In genomic region chr14:23895480-23895879, GRCh38 we compare ENCODE assay signal across 12 cellular contexts.
A peak's percentile ranks its signal among the peaks of the same experiment; 100 is the strongest.
DNase-seq lines count a peak whose midpoint lies in the region; ATAC-seq and TF ChIP-seq lines count a peak whose summit lies in the region.
"Had no signal": no experiment of that assay in that cellular context is flagged by ENCODE, and none has a peak within 500 bp of the region (broad histone marks: within the 10 kb centered on the region; RNA-seq: fewer than 3 reads in every experiment).

No MANE protein-coding gene starts in this region.

- ATAC-seq in HG02884 (IDR thresholded peaks at IDR 0.05; ENCODE audit: unreplicated experiment) (no peak), HG02678 (IDR thresholded peaks at IDR 0.05; ENCODE audit: unreplicated experiment) (no peak)
- ATAC-seq: effector memory CD8-positive, alpha-beta T cell had no signal

- peaks cover 12% of the 10 kb centered on the region for H3K9me3 Mint-ChIP-seq in nephron
- H3K9me3 Mint-ChIP-seq: effector memory CD8-positive, alpha-beta T cell had no signal

- H3K36me3 Mint-ChIP-seq in nephron (ENCODE audit: low read depth): no peaks in the 10 kb centered on the region

- H3K27ac Mint-ChIP-seq in nephron: peak overlapping the region in 1 of 3 experiments; percentile 14
- H3K27ac Mint-ChIP-seq: effector memory CD8-positive, alpha-beta T cell had no signal

- no peak for TF ChIP-seq CTCF in cardiac fibroblast (IDR thresholded peaks at IDR 0.05; ENCODE audit: low read depth, low read length)
- TF ChIP-seq CTCF in nephron (IDR thresholded peaks at IDR 0.05; ENCODE audit: unreplicated experiment in 3 of 3): peak in 2 of 3 experiments; percentile 28 to 29

- H3K4me3 ChIP-seq in cardiac fibroblast (replicated peaks in 1 of 2; ENCODE audit: low read depth in 2 of 2, low read length in 2 of 2): no peak overlapping the region
- H3K4me3 ChIP-seq: heart right ventricle, transverse colon had no signal

- in situ Hi-C loops in KBM-7 (cut with MboI; ENCODE audit: low pct_unique_long_range_greater_than_20kb, low sequenced_read_pairs): no loop called here

- DNase-seq in NCI-H2171 treated with DMSO at 0.1 percent for 48 hours (lab: John Stamatoyannopoulos, UW): peak; percentile 7
- DNase-seq in NCI-H2171 (lab: John Stamatoyannopoulos, UW): no peak
- DNase-seq in KBM-7: peak; percentile 15
- DNase-seq in cardiac fibroblast (ENCODE audit: low read depth in 2 of 2): peak; percentile 2 to 13
- DNase-seq in 8988T: no peak
- DNase-seq: effector memory CD8-positive, alpha-beta T cell; heart right ventricle; NCI-H1930; transverse colon had no signal

- H3K4me1 Mint-ChIP-seq in nephron: peaks cover 4% of the 10 kb centered on the region

- peaks cover under 1% of the 10 kb centered on the region for H3K27me3 Mint-ChIP-seq in nephron (ENCODE audit: low read depth)

- no peak overlapping the region for H3K4me3 Mint-ChIP-seq in nephron
- H3K4me3 Mint-ChIP-seq: effector memory CD8-positive, alpha-beta T cell had no signal

Comparison
In these comparisons a context has a peak if more than half of its experiments do, and no peak if none do; other contexts are left out.
1. DNase-seq: peak in NCI-H2171 treated with DMSO at 0.1 percent for 48 hours (single experiment), KBM-7 (single experiment) and cardiac fibroblast (2 of 2); none in NCI-H2171 (single experiment) and 8988T (single experiment).